In the genomic region with DNA sequence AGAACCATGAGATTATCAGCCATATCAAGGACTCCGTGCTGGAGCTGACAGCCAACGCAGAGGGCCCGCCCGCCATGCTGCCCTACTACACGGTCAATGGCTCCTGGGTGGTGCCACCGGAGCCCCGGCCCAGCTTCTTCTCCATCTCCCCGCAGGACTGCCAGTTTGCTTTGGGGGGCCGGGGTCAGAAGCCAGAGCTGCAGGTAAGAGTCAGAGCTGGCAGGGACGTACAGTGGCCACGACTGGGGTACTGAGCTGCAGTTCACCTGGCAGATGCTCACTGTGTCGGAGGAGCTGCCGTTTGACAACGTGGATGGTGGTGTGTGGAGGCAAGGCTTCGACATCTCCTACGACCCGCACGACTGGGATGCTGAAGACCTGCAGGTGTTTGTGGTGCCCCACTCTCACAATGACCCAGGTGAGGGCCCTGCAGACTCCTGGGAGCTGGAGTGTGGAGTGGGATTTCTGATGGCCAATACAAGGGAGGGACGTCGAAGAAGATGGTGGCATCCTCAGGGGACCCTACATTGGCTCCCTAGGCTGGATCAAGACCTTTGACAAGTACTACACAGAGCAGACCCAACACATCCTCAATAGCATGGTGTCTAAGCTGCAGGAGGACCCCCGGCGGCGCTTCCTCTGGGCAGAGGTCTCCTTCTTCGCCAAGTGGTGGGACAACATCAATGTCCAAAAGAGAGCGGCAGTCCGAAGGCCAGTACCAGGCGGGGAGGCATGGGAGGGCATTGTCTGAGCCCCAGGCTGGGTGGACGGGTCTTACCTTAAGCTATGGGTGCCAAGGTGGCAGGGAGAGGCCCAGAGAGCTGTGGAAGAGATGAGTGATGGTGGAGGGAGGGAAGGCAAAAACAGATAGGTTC, we compare ENCODE assay signal across 1 cellular context.
TF ChIP-seq lines count a peak whose summit lies in the region.

No MANE protein-coding gene starts in this region.

TF ChIP-seq in K562, 482 proteins besides CTCF, POLR2A, EP300 and RAD21:
- TF ChIP-seq POLR2AphosphoS5 (IDR thresholded peaks at IDR 0.05; ENCODE audit: control insufficient read depth, insufficient read depth, low read depth, low read length) (0 out of 2 replicates have a peak, but pooled peaks have one; percentile 19), SMARCC2 (IDR thresholded peaks at IDR 0.05; ENCODE audit: low read depth) (no peak), POLR2G (IDR thresholded peaks at IDR 0.05; ENCODE audit: low read depth, low read length) (0 out of 2 replicates have a peak, but pooled peaks have one; percentile 41), KDM5B (IDR thresholded peaks at IDR 0.05; ENCODE audit: insufficient replicate concordance, low read depth, low read length) (no peak), PRPF4 (IDR thresholded peaks at IDR 0.05; ENCODE audit: insufficient read depth, low read depth, low read length, poor library complexity, severe bottlenecking) (no peak), ZNF764 (CRISPR knock-in tag; IDR thresholded peaks at IDR 0.05; ENCODE audit: low read depth) (no peak), FOXK1 (CRISPR knock-in tag; IDR thresholded peaks at IDR 0.05; ENCODE audit: borderline replicate concordance) (no peak), SMC3 (conservative IDR thresholded peaks at IDR 0.05; ENCODE audit: insufficient read depth, low read depth, low read length) (no peak), HMGN3 (IDR thresholded peaks at IDR 0.05; ENCODE audit: borderline replicate concordance, extremely low read depth, insufficient read length, low read depth, low read length) (no peak), ESRRB (CRISPR knock-in tag; IDR thresholded peaks at IDR 0.05; ENCODE audit: borderline replicate concordance) (no peak), RBFOX2 (IDR thresholded peaks at IDR 0.05; ENCODE audit: low read depth, low read length) (peak; percentile 49)
- TF ChIP-seq, protein P1, sequence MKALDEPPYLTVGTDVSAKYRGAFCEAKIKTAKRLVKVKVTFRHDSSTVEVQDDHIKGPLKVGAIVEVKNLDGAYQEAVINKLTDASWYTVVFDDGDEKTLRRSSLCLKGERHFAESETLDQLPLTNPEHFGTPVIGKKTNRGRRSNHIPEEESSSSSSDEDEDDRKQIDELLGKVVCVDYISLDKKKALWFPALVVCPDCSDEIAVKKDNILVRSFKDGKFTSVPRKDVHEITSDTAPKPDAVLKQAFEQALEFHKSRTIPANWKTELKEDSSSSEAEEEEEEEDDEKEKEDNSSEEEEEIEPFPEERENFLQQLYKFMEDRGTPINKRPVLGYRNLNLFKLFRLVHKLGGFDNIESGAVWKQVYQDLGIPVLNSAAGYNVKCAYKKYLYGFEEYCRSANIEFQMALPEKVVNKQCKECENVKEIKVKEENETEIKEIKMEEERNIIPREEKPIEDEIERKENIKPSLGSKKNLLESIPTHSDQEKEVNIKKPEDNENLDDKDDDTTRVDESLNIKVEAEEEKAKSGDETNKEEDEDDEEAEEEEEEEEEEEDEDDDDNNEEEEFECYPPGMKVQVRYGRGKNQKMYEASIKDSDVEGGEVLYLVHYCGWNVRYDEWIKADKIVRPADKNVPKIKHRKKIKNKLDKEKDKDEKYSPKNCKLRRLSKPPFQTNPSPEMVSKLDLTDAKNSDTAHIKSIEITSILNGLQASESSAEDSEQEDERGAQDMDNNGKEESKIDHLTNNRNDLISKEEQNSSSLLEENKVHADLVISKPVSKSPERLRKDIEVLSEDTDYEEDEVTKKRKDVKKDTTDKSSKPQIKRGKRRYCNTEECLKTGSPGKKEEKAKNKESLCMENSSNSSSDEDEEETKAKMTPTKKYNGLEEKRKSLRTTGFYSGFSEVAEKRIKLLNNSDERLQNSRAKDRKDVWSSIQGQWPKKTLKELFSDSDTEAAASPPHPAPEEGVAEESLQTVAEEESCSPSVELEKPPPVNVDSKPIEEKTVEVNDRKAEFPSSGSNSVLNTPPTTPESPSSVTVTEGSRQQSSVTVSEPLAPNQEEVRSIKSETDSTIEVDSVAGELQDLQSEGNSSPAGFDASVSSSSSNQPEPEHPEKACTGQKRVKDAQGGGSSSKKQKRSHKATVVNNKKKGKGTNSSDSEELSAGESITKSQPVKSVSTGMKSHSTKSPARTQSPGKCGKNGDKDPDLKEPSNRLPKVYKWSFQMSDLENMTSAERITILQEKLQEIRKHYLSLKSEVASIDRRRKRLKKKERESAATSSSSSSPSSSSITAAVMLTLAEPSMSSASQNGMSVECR (CRISPR knock-in tag; IDR thresholded peaks at IDR 0.05): 0 out of 2 replicates have a peak, but pooled peaks have one; percentile 8
